31 cellular contexts compared by ENCODE assay signal in genomic region chr5:156838966-156839365, GRCh38. TPM values are rescaled to one million over a fixed set of nuclear protein-coding genes. Genes with fewer than 3 reads are reported as not detected.
"Had no signal": no experiment of that assay in that cellular context is flagged by ENCODE, and none has a peak within 500 bp of the region (broad histone marks: within the 10 kb centered on the region; RNA-seq: fewer than 3 reads in every experiment).

No MANE protein-coding gene starts in this region.

- H3K4me1 ChIP-seq: heart left ventricle, left lung, lower lobe of right lung, prostate gland, stomach, tibial artery, upper lobe of right lung had no signal

- H3K9me3 Mint-ChIP-seq: activated naive CD4-positive, alpha-beta T cell treated with anti-CD3 and anti-CD28 coated beads for 36 hours; activated naive CD8-positive, alpha-beta T cell treated with anti-CD3 and anti-CD28 coated beads for 36 hours; nephron; stimulated activated naive B cell treated with anti-CD40 and anti-IgM and Interleukin-4, amounts not matched to agents 10 μg/mL and 1 μg/mL and 100 μg/mL, for 72 hours; T-helper 2 cell treated with Interferon-gamma antibody and Interleukin-4, amounts not matched to agents 5 μg/mL and 100 μg/mL, for 36 hours had no signal

- H3K27ac ChIP-seq: heart left ventricle, left lung, lower lobe of right lung, neutrophil, ovary, prostate gland, stomach, tibial artery, upper lobe of right lung had no signal

- H3K4me3 Mint-ChIP-seq: activated CD4-positive, alpha-beta T cell treated with anti-CD3 and anti-CD28 coated beads for 36 hours; activated naive CD4-positive, alpha-beta T cell treated with anti-CD3 and anti-CD28 coated beads for 36 hours; activated naive CD8-positive, alpha-beta T cell treated with anti-CD3 and anti-CD28 coated beads for 36 hours; activated T-helper 1 cell treated with anti-CD3 and anti-CD28 coated beads, Interleukin-12 subunit alpha, Interleukin-12 subunit beta, Interleukin-2, Interleukin-4 antibody, amounts not matched to agents 30 ng/mL and 10 ng/mL and 1 ng/mL, durations not matched to agents 14 hours and 24 hours and 36 hours; nephron; stimulated activated naive B cell treated with anti-CD40 and anti-IgM and Interleukin-4, amounts not matched to agents 10 μg/mL and 1 μg/mL and 100 μg/mL, for 72 hours; T-helper 2 cell treated with Interferon-gamma antibody and Interleukin-4, amounts not matched to agents 5 μg/mL and 100 μg/mL, for 36 hours had no signal

- DNase-seq: activated CD4-positive, alpha-beta T cell treated with anti-CD3 and anti-CD28 coated beads for 36 hours; activated CD4-positive, alpha-beta T cell treated with anti-CD3 and anti-CD28 coated beads, Interleukin-2, amount 50 U/mL, for 48 hours; activated CD4-positive, CD25-positive, alpha-beta regulatory T cell; activated CD8-positive, alpha-beta memory T cell treated with anti-CD3 and anti-CD28 coated beads, Interleukin-2, amount 50 U/mL, for 4 hours; activated effector memory CD4-positive, alpha-beta T cell treated with anti-CD3 and anti-CD28 coated beads, Interleukin-2, amount 50 U/mL, for 16 hours; activated naive CD4-positive, alpha-beta T cell treated with anti-CD3 and anti-CD28 coated beads for 36 hours; activated naive CD8-positive, alpha-beta T cell treated with anti-CD3 and anti-CD28 coated beads for 36 hours; activated T-cell treated with anti-CD3 and anti-CD28 coated beads, Interleukin-2, amount 50 U/mL, for 1 hour; central memory CD4-positive, alpha-beta T cell; cortex of kidney; foreskin fibroblast; heart left ventricle; kidney glomerular epithelial cell; left lung; lower lobe of right lung; mesendoderm; mucosa of descending colon; ovary; stimulated activated CD4-positive, alpha-beta T cell treated with anti-CD3 and anti-CD28 coated beads, Interleukin-2, amount 100 ng/mL, for 24 hours; stimulated activated naive B cell treated with anti-CD40 and anti-IgM and Interleukin-4, amounts not matched to agents 10 μg/mL and 1 μg/mL and 100 μg/mL, for 72 hours; stomach; T-helper 1 cell; tibial artery; upper lobe of right lung had no signal

- H3K27me3 Mint-ChIP-seq: activated naive CD8-positive, alpha-beta T cell treated with anti-CD3 and anti-CD28 coated beads for 36 hours had no signal

- H3K27me3 ChIP-seq: heart left ventricle, left lung, neutrophil, ovary, stomach, tibial artery, upper lobe of right lung had no signal

- H3K36me3 ChIP-seq: heart left ventricle, left lung, lower lobe of right lung, neutrophil, ovary, prostate gland, stomach, tibial artery, upper lobe of right lung had no signal

- H3K27ac Mint-ChIP-seq: activated CD4-positive, alpha-beta T cell treated with anti-CD3 and anti-CD28 coated beads for 36 hours; activated naive CD4-positive, alpha-beta T cell treated with anti-CD3 and anti-CD28 coated beads for 36 hours; activated naive CD8-positive, alpha-beta T cell treated with anti-CD3 and anti-CD28 coated beads for 36 hours; activated T-helper 1 cell treated with anti-CD3 and anti-CD28 coated beads, Interleukin-12 subunit alpha, Interleukin-12 subunit beta, Interleukin-2, Interleukin-4 antibody, amounts not matched to agents 30 ng/mL and 10 ng/mL and 1 ng/mL, durations not matched to agents 14 hours and 24 hours and 36 hours; nephron; stimulated activated naive B cell treated with anti-CD40 and anti-IgM and Interleukin-4, amounts not matched to agents 10 μg/mL and 1 μg/mL and 100 μg/mL, for 72 hours; T-helper 2 cell treated with Interferon-gamma antibody and Interleukin-4, amounts not matched to agents 5 μg/mL and 100 μg/mL, for 36 hours had no signal

- H3K4me2 ChIP-seq: smooth muscle cell had no signal

- H3K4me1 Mint-ChIP-seq: activated CD4-positive, alpha-beta T cell treated with anti-CD3 and anti-CD28 coated beads for 36 hours; activated naive CD8-positive, alpha-beta T cell treated with anti-CD3 and anti-CD28 coated beads for 36 hours; stimulated activated naive B cell treated with anti-CD40 and anti-IgM and Interleukin-4, amounts not matched to agents 10 μg/mL and 1 μg/mL and 100 μg/mL, for 72 hours had no signal

- H3K9me3 ChIP-seq: heart left ventricle, left lung, lower lobe of right lung, mucosa of descending colon, neutrophil, ovary, prostate gland, stomach, tibial artery, upper lobe of right lung had no signal

- ATAC-seq: activated CD4-positive, alpha-beta T cell treated with anti-CD3 and anti-CD28 coated beads for 36 hours; heart left ventricle; left lung; lower lobe of right lung; mucosa of descending colon; stimulated activated naive B cell treated with anti-CD40 and anti-IgM and Interleukin-4, amounts not matched to agents 10 μg/mL and 1 μg/mL and 100 μg/mL, for 72 hours; upper lobe of right lung had no signal

- H3K36me3 Mint-ChIP-seq: activated naive CD8-positive, alpha-beta T cell treated with anti-CD3 and anti-CD28 coated beads for 36 hours; stimulated activated naive B cell treated with anti-CD40 and anti-IgM and Interleukin-4, amounts not matched to agents 10 μg/mL and 1 μg/mL and 100 μg/mL, for 72 hours had no signal

- H3K4me3 ChIP-seq: heart left ventricle, left lung, lower lobe of right lung, mucosa of descending colon, ovary, prostate gland, smooth muscle cell, stomach, tibial artery, upper lobe of right lung had no signal

RNA-seq across cellular contexts. Expression of gene PPP1R2B, which starts 11.1 kb away (rescaled TPM):
- total RNA-seq: activated naive CD8-positive, alpha-beta T cell treated with anti-CD3 and anti-CD28 coated beads for 36 hours; endothelial cell of umbilical vein; heart left ventricle; left lung; lower lobe of right lung; ovary; stomach; upper lobe of right lung had no signal
